8 cellular contexts compared by ENCODE assay signal in the genomic region with DNA sequence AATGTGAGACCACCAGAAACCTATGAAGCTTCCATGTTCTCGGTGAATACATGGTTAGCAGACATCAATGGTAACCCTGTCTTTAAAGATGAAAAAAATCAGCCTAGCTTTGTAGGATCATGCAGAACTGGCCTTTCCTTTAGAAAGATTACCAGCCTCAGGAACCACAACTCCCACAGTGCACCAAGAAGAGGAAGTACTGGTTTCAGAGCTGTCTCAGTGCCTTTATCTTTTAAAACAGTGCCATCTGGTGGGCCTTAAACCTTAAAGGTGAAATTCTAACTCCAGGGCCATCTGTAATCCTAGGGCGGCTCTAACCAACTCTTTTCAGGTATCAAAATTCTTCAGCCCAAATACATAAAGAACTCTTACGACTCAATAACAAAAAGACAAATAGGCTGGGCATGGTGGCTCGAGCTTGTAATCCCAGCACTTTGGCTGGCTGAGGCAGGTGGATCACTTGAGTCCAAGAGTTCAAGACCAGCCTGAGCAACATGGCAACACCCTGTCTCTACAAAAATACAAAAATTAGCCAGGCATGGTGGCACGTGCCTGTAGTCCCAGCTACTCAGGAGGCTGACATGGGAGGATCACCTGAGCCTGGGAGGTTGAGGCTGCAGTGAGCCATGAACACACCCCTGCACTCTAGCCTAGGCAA. TPM values are rescaled to one million over a fixed set of nuclear protein-coding genes. Genes with fewer than 3 reads are reported as not detected.
A peak's percentile ranks its signal among the peaks of the same experiment; 100 is the strongest.
DNase-seq lines count a peak whose midpoint lies in the region; ATAC-seq and TF ChIP-seq lines count a peak whose summit lies in the region.

No MANE protein-coding gene starts in this region.

- H3K9me3 ChIP-seq in CD8-positive, alpha-beta T cell (ENCODE audit: low read length), result no peaks in the 10 kb centered on the region
- H3K9me3 ChIP-seq in fibroblast of lung (ENCODE audit: control insufficient read depth, insufficient read depth, low read depth, low read length), result no peaks in the 10 kb centered on the region

- no peaks in the 10 kb centered on the region for H3K27me3 Mint-ChIP-seq in CD8-positive, alpha-beta T cell (ENCODE audit: low read depth)
- no peaks in the 10 kb centered on the region for H3K27me3 Mint-ChIP-seq in activated CD8-positive, alpha-beta T cell treated with anti-CD3 and anti-CD28 coated beads for 36 hours
- H3K27me3 Mint-ChIP-seq in nephron (ENCODE audit: low read depth), result no peaks in the 10 kb centered on the region

- intact Hi-C loops in CD8-positive, alpha-beta T cell (cut with DNase I, micrococcal nuclease), result loop anchor here (1.0 to 5.0 kb wide), 11 partner anchors 39 to 679 kb away; a partner anchor contains a TSS
- intact Hi-C loops in activated CD8-positive, alpha-beta T cell treated with anti-CD3 and anti-CD28 coated beads for 36 hours (cut with micrococcal nuclease), result loop anchor here (10.0 kb wide), 2 partner anchors 139 to 339 kb away; no protein-coding TSS in a partner anchor

- no peak overlapping the region for H3K9ac ChIP-seq in fibroblast of lung (ENCODE audit: insufficient read depth, low read length)

- peaks cover 4% of the 10 kb centered on the region for H3K36me3 Mint-ChIP-seq in CD8-positive, alpha-beta T cell
- peaks cover 3% of the 10 kb centered on the region for H3K36me3 Mint-ChIP-seq in activated CD8-positive, alpha-beta T cell treated with anti-CD3 and anti-CD28 coated beads for 36 hours (ENCODE audit: low read depth)
- no peaks in the 10 kb centered on the region for H3K36me3 Mint-ChIP-seq in nephron (ENCODE audit: low read depth)

- H3K27ac ChIP-seq in CD8-positive, alpha-beta T cell (ENCODE audit: low read depth, low read length), result no peak overlapping the region
- no peak overlapping the region for H3K27ac ChIP-seq in fibroblast of lung (ENCODE audit: insufficient read depth, low read length)

- H4K20me1 ChIP-seq in fibroblast of lung (ENCODE audit: control insufficient read depth, extremely low read depth, insufficient read depth, low read length), result no peaks in the 10 kb centered on the region

- peaks cover 28% of the 10 kb centered on the region for H3K4me1 Mint-ChIP-seq in CD8-positive, alpha-beta T cell (ENCODE audit: low read depth)
- H3K4me1 Mint-ChIP-seq in activated CD8-positive, alpha-beta T cell treated with anti-CD3 and anti-CD28 coated beads for 36 hours (ENCODE audit: low read depth), result peaks cover 34% of the 10 kb centered on the region
- peaks cover 30% of the 10 kb centered on the region for H3K4me1 Mint-ChIP-seq in nephron

- no peaks in the 10 kb centered on the region for H3K36me3 ChIP-seq in CD8-positive, alpha-beta T cell (ENCODE audit: insufficient read depth, low read length)
- H3K36me3 ChIP-seq in fibroblast of lung (ENCODE audit: control insufficient read depth, insufficient read depth, low read length), result no peaks in the 10 kb centered on the region

- peak; percentile 62 for TF ChIP-seq CTCF in CD8-positive, alpha-beta T cell (IDR thresholded peaks at IDR 0.05)
- TF ChIP-seq CTCF in activated CD8-positive, alpha-beta T cell treated with anti-CD3 and anti-CD28 coated beads for 36 hours (IDR thresholded peaks at IDR 0.05), result peak; percentile 80
- peak; percentile 58 to 66 for TF ChIP-seq CTCF in fibroblast of lung (conservative IDR thresholded peaks at IDR 0.05 in 1 of 2, IDR thresholded peaks at IDR 0.05 in 1 of 2; ENCODE audit: low read depth in 1 of 2, low read length in 2 of 2)
- peak; percentile 56 to 68 (median 60) for TF ChIP-seq CTCF in nephron (IDR thresholded peaks at IDR 0.05; ENCODE audit: unreplicated experiment in 3 of 3)

- H3K79me2 ChIP-seq in fibroblast of lung (ENCODE audit: control insufficient read depth, insufficient read depth, low read length), result peaks cover 10% of the 10 kb centered on the region

- H3K4me1 ChIP-seq in CD8-positive, alpha-beta T cell (ENCODE audit: insufficient read depth, low read length), result peaks cover 18% of the 10 kb centered on the region
- H3K4me1 ChIP-seq in fibroblast of lung (ENCODE audit: control insufficient read depth, extremely low read depth, insufficient read depth, low read length), result peaks cover 9% of the 10 kb centered on the region

- H3K27ac Mint-ChIP-seq in CD8-positive, alpha-beta T cell, result no peak overlapping the region
- H3K27ac Mint-ChIP-seq in activated CD8-positive, alpha-beta T cell treated with anti-CD3 and anti-CD28 coated beads for 36 hours, result no peak overlapping the region
- H3K27ac Mint-ChIP-seq in nephron, result peak overlapping the region in 2 of 3 experiments; percentile 21 to 66

- no peaks in the 10 kb centered on the region for H3K9me3 Mint-ChIP-seq in CD8-positive, alpha-beta T cell
- H3K9me3 Mint-ChIP-seq in activated CD8-positive, alpha-beta T cell treated with anti-CD3 and anti-CD28 coated beads for 36 hours, result no peaks in the 10 kb centered on the region
- H3K9me3 Mint-ChIP-seq in nephron, result no peaks in the 10 kb centered on the region

- H3K4me3 ChIP-seq in CD8-positive, alpha-beta T cell (ENCODE audit: low read depth, low read length), result no peak overlapping the region
- H3K4me3 ChIP-seq in fibroblast of lung (replicated peaks in 1 of 4; ENCODE audit: control extremely low read depth in 1 of 4, insufficient read depth in 1 of 4, low read depth in 3 of 4, low read length in 4 of 4), result no peak overlapping the region

- no peak overlapping the region for H2AFZ ChIP-seq in fibroblast of lung (ENCODE audit: low read length)

- no peak overlapping the region for H3K4me2 ChIP-seq in fibroblast of lung (ENCODE audit: extremely low read depth, insufficient read depth, low read length)

- no peaks in the 10 kb centered on the region for H3K27me3 ChIP-seq in CD8-positive, alpha-beta T cell (ENCODE audit: insufficient read depth, low read length)
- no peaks in the 10 kb centered on the region for H3K27me3 ChIP-seq in fibroblast of lung (ENCODE audit: control insufficient read depth, insufficient read depth, low read length)

- POLR2A ChIA-PET in CD8-positive, alpha-beta T cell (lab: Charles Lee), result interaction anchor here (0.6 to 1.5 kb wide), 4 partner anchors 8 to 1545 kb away, joined by 3 to 5 read pairs (median 4); no protein-coding TSS in a partner anchor
- POLR2A ChIA-PET in activated CD8-positive, alpha-beta T cell treated with anti-CD3 and anti-CD28 coated beads for 36 hours (lab: Charles Lee), result interaction anchor here (0.6 to 1.6 kb wide), 4 partner anchors 9 to 193 kb away, joined by 3 to 6 read pairs (median 3); no protein-coding TSS in a partner anchor

- H3K4me3 Mint-ChIP-seq in CD8-positive, alpha-beta T cell, result no peak overlapping the region
- H3K4me3 Mint-ChIP-seq in activated CD8-positive, alpha-beta T cell treated with anti-CD3 and anti-CD28 coated beads for 36 hours, result no peak overlapping the region
- H3K4me3 Mint-ChIP-seq in nephron, result peak overlapping the region; percentile 37 to 69 (median 40)

- DNase-seq in CD8-positive, alpha-beta T cell, result peak in 6 of 7 experiments; percentile 28 to 59 (median 52)
- DNase-seq in HS-5 (ENCODE audit: low read depth), result peak; percentile 44
- DNase-seq in NCI-H774 (lab: John Stamatoyannopoulos, UW), result peak; percentile 29
- DNase-seq in activated CD8-positive, alpha-beta T cell treated with anti-CD3 and anti-CD28 coated beads for 36 hours, result peak; percentile 76
- DNase-seq in fibroblast of lung (ENCODE audit: low read depth in 2 of 2), result peak; percentile 80 to 92

- peak; percentile 94 for ATAC-seq in CD8-positive, alpha-beta T cell
- peak; percentile 60 for ATAC-seq in GM19328 (IDR thresholded peaks at IDR 0.05; ENCODE audit: unreplicated experiment)
- ATAC-seq in activated CD8-positive, alpha-beta T cell treated with anti-CD3 and anti-CD28 coated beads for 36 hours, result peak; percentile 72
- ATAC-seq in HG02884 (IDR thresholded peaks at IDR 0.05; ENCODE audit: unreplicated experiment), result no peak

- CTCF ChIA-PET in CD8-positive, alpha-beta T cell (lab: Charles Lee), result interaction anchor here (0.7 to 3.0 kb wide), 27 partner anchors 10 to 355 kb away, joined by 3 to 18 read pairs (median 4); a partner anchor contains a TSS
- CTCF ChIA-PET in activated CD8-positive, alpha-beta T cell treated with anti-CD3 and anti-CD28 coated beads for 36 hours (lab: Charles Lee), result interaction anchor here (0.7 to 3.9 kb wide), 39 partner anchors 9 to 542 kb away, joined by 3 to 47 read pairs (median 5); a partner anchor contains a TSS

RNA-seq across cellular contexts. Expression of a gene that starts 5.4 kb away (rescaled TPM):
- total RNA-seq in CD8-positive, alpha-beta T cell, result 10 to 100 TPM; 16.8 to 24.5 TPM
- 10 to 100 TPM; 28.5 to 29.7 TPM for total RNA-seq in activated CD8-positive, alpha-beta T cell treated with anti-CD3 and anti-CD28 coated beads for 36 hours
- total RNA-seq in fibroblast of lung, result 10.3 and 12.6 TPM in 2 replicates
- polyA plus RNA-seq in fibroblast of lung, result 11.6 and 14.7 TPM in 2 replicates
- polyA plus RNA-seq in fibroblast of lung (2012), result 17.1 and 18.8 TPM in 2 replicates
- polyA minus RNA-seq in fibroblast of lung (ENCODE audit: low replicate concordance), result 10.9 and 25.0 TPM in 2 replicates

RNA-seq across cellular contexts. Expression of a gene that starts 5.6 kb away (rescaled TPM):
- 1 to 10 TPM; 2.7 to 5.0 TPM for total RNA-seq in CD8-positive, alpha-beta T cell
- 1 to 10 TPM; 8.7 to 9.1 TPM for total RNA-seq in activated CD8-positive, alpha-beta T cell treated with anti-CD3 and anti-CD28 coated beads for 36 hours
- total RNA-seq in fibroblast of lung, result 7.2 and 10.2 TPM in 2 replicates
- polyA plus RNA-seq in fibroblast of lung, result 9.0 TPM in 2 replicates
- polyA plus RNA-seq in fibroblast of lung (2012), result 6.8 and 7.6 TPM in 2 replicates
- polyA minus RNA-seq in fibroblast of lung (ENCODE audit: low replicate concordance), result 13.8 and 14.8 TPM in 2 replicates

RNA-seq across cellular contexts. Expression of a gene that starts 54.2 kb away (rescaled TPM):
- 10 to 100 TPM; 45.4 to 46.3 TPM for total RNA-seq in CD8-positive, alpha-beta T cell
- 10 to 100 TPM; 45.0 to 45.1 TPM for total RNA-seq in activated CD8-positive, alpha-beta T cell treated with anti-CD3 and anti-CD28 coated beads for 36 hours
- 25.7 and 30.1 TPM in 2 replicates for total RNA-seq in fibroblast of lung
- 26.7 and 32.2 TPM in 2 replicates for polyA plus RNA-seq in fibroblast of lung
- 29.6 and 33.8 TPM in 2 replicates for polyA plus RNA-seq in fibroblast of lung (2012)
- polyA minus RNA-seq in fibroblast of lung (ENCODE audit: low replicate concordance), result 56.4 and 67.3 TPM in 2 replicates

Comparison
In these comparisons a context has a peak if more than half of its experiments do, and no peak if none do; other contexts are left out.
1. DNase-seq: peak in every context shown above with its lines; median percentile 86 in fibroblast of lung; 76 in activated CD8-positive, alpha-beta T cell treated with anti-CD3 and anti-CD28 coated beads for 36 hours; 52 in CD8-positive, alpha-beta T cell; 44 in HS-5; 29 in NCI-H774.
2. H3K27ac Mint-ChIP-seq: peak in nephron (2 of 3); none in CD8-positive, alpha-beta T cell (single experiment) and activated CD8-positive, alpha-beta T cell treated with anti-CD3 and anti-CD28 coated beads for 36 hours (single experiment).
3. H3K4me3 Mint-ChIP-seq: peak in nephron (3 of 3); none in CD8-positive, alpha-beta T cell (single experiment) and activated CD8-positive, alpha-beta T cell treated with anti-CD3 and anti-CD28 coated beads for 36 hours (single experiment).
4. Peak in every context shown above with its lines, with median percentiles within 50 percentile points of each other: CTCF ChIP-seq.